In genomic region chr2:120567128-120567527, GRCh38 we compare ENCODE assay signal across 1 cellular context.
TF ChIP-seq lines count a peak whose summit lies in the region.

No MANE protein-coding gene starts in this region.

TF ChIP-seq in IMR-90, 13 proteins besides CTCF, POLR2A, EP300 and RAD21:
- no peak for TF ChIP-seq MAZ (IDR thresholded peaks at IDR 0.05; ENCODE audit: borderline replicate concordance, low read depth, low read length)
- TF ChIP-seq ELK1 (IDR thresholded peaks at IDR 0.05; ENCODE audit: borderline replicate concordance, low read depth, low read length): no peak
